ENCODE assay signal across 1 cellular context in the genomic region with DNA sequence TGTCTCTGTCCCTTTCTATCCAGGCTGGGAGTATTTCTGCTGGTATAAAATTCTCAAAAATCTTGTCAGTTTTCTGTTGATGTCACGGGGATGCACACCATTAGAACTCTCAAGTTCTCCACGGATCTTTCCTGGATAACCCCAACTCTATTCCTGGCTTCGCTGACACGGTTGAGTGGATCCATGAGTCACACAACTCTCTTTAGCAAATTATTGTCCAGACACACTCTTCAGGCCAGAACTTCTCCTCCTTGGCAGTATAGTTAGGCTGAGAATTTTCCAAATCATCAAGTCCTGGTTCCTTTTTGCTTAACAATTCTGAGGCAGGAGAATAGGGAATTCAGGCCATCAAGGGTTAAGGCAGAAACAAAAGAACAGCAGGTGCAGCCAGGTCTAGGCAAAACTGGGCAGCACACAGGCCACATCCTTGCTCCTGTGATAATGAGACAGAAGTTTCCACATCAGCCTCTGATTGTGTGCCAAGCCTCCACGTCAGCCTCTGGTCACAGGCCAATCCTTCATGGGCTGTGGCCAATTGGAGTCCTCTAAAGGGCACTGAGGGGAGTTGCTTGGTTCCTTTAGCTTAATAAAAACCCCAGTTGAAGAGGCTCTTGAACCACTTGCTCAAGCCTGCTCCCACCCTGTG.
A peak's percentile ranks its signal among the peaks of the same experiment; 100 is the strongest.
TF ChIP-seq lines count a peak whose summit lies in the region.

No MANE protein-coding gene starts in this region.

TF ChIP-seq in H1, 55 proteins besides CTCF, POLR2A, EP300 and RAD21:
- no peak for TF ChIP-seq SRF (IDR thresholded peaks at IDR 0.05; ENCODE audit: low read depth, low read length)
- 0 out of 2 replicates have a peak, but pooled peaks have one; percentile 17 for TF ChIP-seq TEAD4 (IDR thresholded peaks at IDR 0.05; ENCODE audit: low read depth, low read length)
- TF ChIP-seq SP2 (IDR thresholded peaks at IDR 0.05; ENCODE audit: low read length) = no peak
- TF ChIP-seq CHD1 (IDR thresholded peaks at IDR 0.05; ENCODE audit: low read depth, low read length) = no peak
